Comparison of ENCODE assay signal across 1 cellular context in genomic region chr6:15206887-15207286, GRCh38.
TF ChIP-seq lines count a peak whose summit lies in the region.

No MANE protein-coding gene starts in this region.

TF ChIP-seq in K562, 482 proteins besides CTCF, POLR2A, EP300 and RAD21 (continues in another document):
- TF ChIP-seq ZNF740 (CRISPR knock-in tag; IDR thresholded peaks at IDR 0.05) (no peak), ZNF740 (tag; IDR thresholded peaks at IDR 0.05) (0 out of 4 replicates have a peak, but pooled peaks of 1 of the 2 experiments have one; percentile 54), DDX20 (tag; IDR thresholded peaks at IDR 0.05; ENCODE audit: low read depth) (peak; percentile 72; the same call in 1 of the 2 replicates), ZNF586 (CRISPR knock-in tag; conservative IDR thresholded peaks at IDR 0.05) (no peak), ZNF592 (IDR thresholded peaks at IDR 0.05) (peak; percentile 72), ZKSCAN8 (CRISPR knock-in tag; IDR thresholded peaks at IDR 0.05) (no peak), JUN (IDR thresholded peaks at IDR 0.05; ENCODE audit: borderline replicate concordance, low read depth, low read length) (no peak), JUN (CRISPR knock-in tag; IDR thresholded peaks at IDR 0.05; ENCODE audit: borderline replicate concordance) (no peak), SRSF9 (IDR thresholded peaks at IDR 0.05; ENCODE audit: borderline replicate concordance, low read depth, low read length) (no peak), MCM3 (IDR thresholded peaks at IDR 0.05) (no peak), CC2D1A (IDR thresholded peaks at IDR 0.05) (no peak), CXXC5 (CRISPR knock-in tag; IDR thresholded peaks at IDR 0.05) (peak; percentile 51; the same call in 1 of the 2 replicates), TSHZ1 (CRISPR knock-in tag; IDR thresholded peaks at IDR 0.05) (peak; percentile 61; the same call in 1 of the 2 replicates), ZNF280B (CRISPR knock-in tag; IDR thresholded peaks at IDR 0.05) (no peak), GTF2A2 (tag; IDR thresholded peaks at IDR 0.05) (peak; percentile 78), STAG1 (CRISPR knock-in tag; IDR thresholded peaks at IDR 0.05; ENCODE audit: borderline replicate concordance) (no peak), MTF1 (CRISPR knock-in tag; IDR thresholded peaks at IDR 0.05; ENCODE audit: borderline replicate concordance) (0 out of 2 replicates have a peak, but pooled peaks have one; percentile 17), ZNF253 (CRISPR knock-in tag; conservative IDR thresholded peaks at IDR 0.05) (no peak), ELK1 (CRISPR knock-in tag; IDR thresholded peaks at IDR 0.05) (no peak), RFX7 (CRISPR knock-in tag; IDR thresholded peaks at IDR 0.05) (no peak), ZNF41 (CRISPR knock-in tag; conservative IDR thresholded peaks at IDR 0.05) (0 out of 2 replicates have a peak, but pooled peaks have one; percentile 59), MEF2D (tag; conservative IDR thresholded peaks at IDR 0.05; ENCODE audit: low read depth) (peak; percentile 50; the same call in 1 of the 2 replicates), ZNF311 (CRISPR knock-in tag; IDR thresholded peaks at IDR 0.05) (0 out of 2 replicates have a peak, but pooled peaks have one; percentile 53), ETS1 (conservative IDR thresholded peaks at IDR 0.05; ENCODE audit: control insufficient read depth, low read depth, low read length) (no peak), PTTG1 (tag; IDR thresholded peaks at IDR 0.05; ENCODE audit: low read depth) (peak; percentile 80), CHD7 (IDR thresholded peaks at IDR 0.05; ENCODE audit: low read depth, low read length) (no peak), MAZ (CRISPR knock-in tag; conservative IDR thresholded peaks at IDR 0.05 in 1 of 2, IDR thresholded peaks at IDR 0.05 in 1 of 2) (no peak), ZNF354B (CRISPR knock-in tag; IDR thresholded peaks at IDR 0.05) (no peak), THRB (CRISPR knock-in tag; conservative IDR thresholded peaks at IDR 0.05) (0 out of 2 replicates have a peak, but pooled peaks have one; percentile 20)
